ENCODE assay signal across 8 cellular contexts in the genomic region with DNA sequence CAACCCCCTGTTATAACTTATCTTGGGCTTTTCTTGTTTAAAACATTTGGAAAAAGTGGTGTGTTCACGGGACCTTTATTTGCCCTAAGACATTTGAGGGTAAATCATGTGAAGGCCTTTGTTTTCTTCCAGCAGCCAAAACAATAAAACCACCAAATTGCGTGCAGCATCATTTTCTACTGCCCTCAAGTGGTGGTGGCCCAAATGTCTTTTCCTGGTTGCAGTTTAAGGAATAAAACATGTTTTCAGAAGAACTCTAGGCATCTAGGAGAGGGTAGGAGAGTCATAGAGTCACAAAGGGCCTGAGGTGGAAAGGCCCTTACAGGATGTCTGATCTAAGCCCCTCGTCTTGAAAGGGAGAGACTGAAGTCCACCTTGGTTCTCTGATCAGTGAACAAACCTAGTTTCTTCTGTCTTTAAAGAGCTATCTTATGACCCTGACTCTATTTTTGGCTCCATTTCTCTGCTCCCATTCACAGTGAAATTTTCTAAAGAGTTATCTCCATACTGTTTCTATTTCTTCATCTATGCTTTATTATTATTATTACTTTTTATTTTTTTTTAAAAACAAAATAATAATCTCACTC. TPM values are rescaled to one million over a fixed set of nuclear protein-coding genes. Genes with fewer than 3 reads are reported as not detected.
DNase-seq lines count a peak whose midpoint lies in the region; TF ChIP-seq lines count a peak whose summit lies in the region.

No MANE protein-coding gene starts in this region.

- peak overlapping the region; percentile 20 to 63 for H3K27ac ChIP-seq in breast epithelium

- intact Hi-C loops in breast epithelium (cut with DNase I; ENCODE audit: low total_unique reads), result no loop called here

- no peak overlapping the region for H3K4me3 ChIP-seq in breast epithelium

- peak; percentile 34 to 71 (median 65) for TF ChIP-seq CTCF in breast epithelium (IDR thresholded peaks at IDR 0.05)

- H3K4me1 ChIP-seq in breast epithelium, result no peaks in the 10 kb centered on the region

- H3K9me3 ChIP-seq in breast epithelium, result no peaks in the 10 kb centered on the region

- no peak for TF ChIP-seq POLR2A in breast epithelium (IDR thresholded peaks at IDR 0.05)

- H3K36me3 ChIP-seq in breast epithelium, result no peaks in the 10 kb centered on the region

- peak; percentile 26 for DNase-seq in DMS79 treated with DMSO at 0.1 percent for 48 hours (lab: John Stamatoyannopoulos, UW)
- no peak for DNase-seq in DMS79 (lab: John Stamatoyannopoulos, UW)
- peak; percentile 74 for DNase-seq in HT-29 (ENCODE audit: low spot score)
- peak; percentile 48 for DNase-seq in SK-N-DZ (ENCODE audit: low spot score)
- DNase-seq in breast epithelium (ENCODE audit: low spot score in 2 of 2), result peak in 1 of 2 donors; percentile 48
- peak; percentile 65 for DNase-seq in islet precursor cell
- DNase-seq in stimulated activated CD8-positive, alpha-beta memory T cell treated with anti-CD3 and anti-CD28 coated beads, Interleukin-4, amount 100 ng/mL, for 48 hours, result peak; percentile 45
- no peak for DNase-seq in NCI-H1092 (lab: John Stamatoyannopoulos, UW)

- H3K27me3 ChIP-seq in breast epithelium, result no peaks in the 10 kb centered on the region

RNA-seq across cellular contexts. Expression of a gene that starts 16.0 kb away (rescaled TPM):
- total RNA-seq in HT-29 (2014; rRNA removed; shearing (Covaris generic)), result 7.6 and 9.4 TPM in 2 replicates
- polyA plus RNA-seq in SK-N-DZ (2014; cell fraction: cytosol; rRNA removed), result 14.5 and 15.4 TPM in 2 replicates
- polyA plus RNA-seq in SK-N-DZ (2014; cell fraction: nucleus; rRNA removed), result 11.7 and 22.5 TPM in 2 replicates
- 100 to 1,000 TPM in 2 of 3 donors, 10 to 100 TPM in 1; 83.6 to 144 (median 127) TPM for total RNA-seq in breast epithelium

Comparison
In these comparisons a context has a peak if more than half of its experiments do, and no peak if none do; other contexts are left out.
1. DNase-seq: peak in DMS79 treated with DMSO at 0.1 percent for 48 hours (single experiment), HT-29 (single experiment), SK-N-DZ (single experiment), islet precursor cell (single experiment) and stimulated activated CD8-positive, alpha-beta memory T cell treated with anti-CD3 and anti-CD28 coated beads, Interleukin-4, amount 100 ng/mL, for 48 hours (single experiment); none in DMS79 (single experiment) and NCI-H1092 (single experiment).